ENCODE assay signal across 8 cellular contexts in the genomic region with DNA sequence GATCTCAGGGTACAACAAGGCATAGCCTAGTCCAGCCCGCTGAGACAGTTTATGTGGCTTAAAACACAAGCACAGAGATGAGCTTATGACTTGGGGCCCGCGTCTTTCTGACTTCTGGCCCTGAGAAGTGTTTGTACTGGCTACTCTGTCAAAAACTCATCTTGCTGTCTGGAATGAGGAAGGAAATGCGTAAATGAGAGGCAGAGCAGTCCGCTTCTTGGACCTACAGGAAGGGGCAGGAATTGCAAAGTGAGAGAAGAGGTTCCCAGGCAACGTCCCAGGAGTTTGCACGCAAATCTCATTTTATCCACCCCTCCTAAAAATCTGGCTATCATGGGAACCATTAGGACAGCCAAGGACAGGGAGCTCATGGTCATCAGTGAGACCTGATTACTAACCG. TPM values are rescaled to one million over a fixed set of nuclear protein-coding genes. Genes with fewer than 3 reads are reported as not detected.
DNase-seq lines count a peak whose midpoint lies in the region; ATAC-seq and TF ChIP-seq lines count a peak whose summit lies in the region.

No MANE protein-coding gene starts in this region.

- no peaks in the 10 kb centered on the region for H3K27me3 Mint-ChIP-seq in naive thymus-derived CD8-positive, alpha-beta T cell

- H3K4me3 ChIP-seq in AG09309 (ENCODE audit: control insufficient read depth, low read depth, low read length): no peak overlapping the region
- no peak overlapping the region for H3K4me3 ChIP-seq in epithelial cell of esophagus (ENCODE audit: low read length)

- ATAC-seq in naive thymus-derived CD8-positive, alpha-beta T cell: no peak
- no peak for ATAC-seq in GM18505 (IDR thresholded peaks at IDR 0.05; ENCODE audit: unreplicated experiment)

- H3K4me1 Mint-ChIP-seq in naive thymus-derived CD8-positive, alpha-beta T cell: peaks cover 61 to 96% (median 88%) of the 10 kb centered on the region in 4 donors

- H3K9me3 Mint-ChIP-seq in naive thymus-derived CD8-positive, alpha-beta T cell: no peaks in the 10 kb centered on the region

- POLR2A ChIA-PET in naive thymus-derived CD8-positive, alpha-beta T cell (lab: Charles Lee): interaction anchor here (6.8 kb wide), 1 partner anchor 12 kb away, joined by 232 read pairs; no protein-coding TSS in a partner anchor

- H3K4me3 Mint-ChIP-seq in naive thymus-derived CD8-positive, alpha-beta T cell: peak overlapping the region in 7 of 10 donors; percentile 9 to 43 (median 27)

- no peak for TF ChIP-seq POLR2A in GM18505 (IDR thresholded peaks at IDR 0.05; ENCODE audit: borderline replicate concordance, extremely low read depth, insufficient read depth, insufficient read length)

- H3K36me3 Mint-ChIP-seq in naive thymus-derived CD8-positive, alpha-beta T cell: peaks cover 3 to 34% (median 6%) of the 10 kb centered on the region in 3 donors

- DNase-seq in AG09309 (ENCODE audit: low read depth): peak; percentile 63
- peak; percentile 69 for DNase-seq in MV-4-11 (lab: John Stamatoyannopoulos, UW)
- peak; percentile 60 for DNase-seq in epithelial cell of esophagus (ENCODE audit: low read depth)
- no peak for DNase-seq in naive thymus-derived CD8-positive, alpha-beta T cell
- DNase-seq in islet precursor cell: no peak
- no peak for DNase-seq in cerebellum (ENCODE audit: low spot score)
- no peak for DNase-seq in SIG-M5 treated with dmso at 0.1 percent for 504 hours (lab: John Stamatoyannopoulos, UW; ENCODE audit: unreplicated experiment)

- peak overlapping the region in 8 of 10 donors; percentile 10 to 97 (median 54) for H3K27ac Mint-ChIP-seq in naive thymus-derived CD8-positive, alpha-beta T cell

- peak; percentile 20 for TF ChIP-seq CTCF in AG09309 (IDR thresholded peaks at IDR 0.05; ENCODE audit: control insufficient read depth, insufficient read depth, low read depth, low read length, missing control alignments)
- peak; percentile 32 for TF ChIP-seq CTCF in epithelial cell of esophagus (IDR thresholded peaks at IDR 0.05; ENCODE audit: insufficient read depth, low read depth, low read length, missing control alignments)

RNA-seq across cellular contexts. Expression of gene ANXA11, which starts 5.5 kb away (rescaled TPM):
- total RNA-seq in naive thymus-derived CD8-positive, alpha-beta T cell: 100 to 1,000 TPM; 199 to 225 TPM
- polyA plus RNA-seq in naive thymus-derived CD8-positive, alpha-beta T cell: 100 to 1,000 TPM; 199 to 294 (median 265) TPM
- total RNA-seq in cerebellum: 5.4 TPM

Comparison
In these comparisons a context has a peak if more than half of its experiments do, and no peak if none do; other contexts are left out.
1. DNase-seq: peak in AG09309 (single experiment), MV-4-11 (single experiment) and epithelial cell of esophagus (single experiment); none in naive thymus-derived CD8-positive, alpha-beta T cell (0 of 10), islet precursor cell (single experiment), cerebellum (single experiment) and SIG-M5 treated with dmso at 0.1 percent for 504 hours (single experiment).
2. RNA of gene ANXA11, which starts 5.5 kb away (total RNA-seq): 199 to 225 TPM in naive thymus-derived CD8-positive, alpha-beta T cell; 5.4 TPM in cerebellum (single experiment); every median in the first group is over 10 times any median in the second.